ENCODE assay signal across 15 cellular contexts in genomic region chr1:27473755-27474154, GRCh38. TPM values are rescaled to one million over a fixed set of nuclear protein-coding genes. Genes with fewer than 3 reads are reported as not detected.
A peak's percentile ranks its signal among the peaks of the same experiment; 100 is the strongest.
DNase-seq lines count a peak whose midpoint lies in the region; ATAC-seq and TF ChIP-seq lines count a peak whose summit lies in the region.
"Had no signal": no experiment of that assay in that cellular context is flagged by ENCODE, and none has a peak within 500 bp of the region (broad histone marks: within the 10 kb centered on the region; RNA-seq: fewer than 3 reads in every experiment).

No MANE protein-coding gene starts in this region.

- peaks cover 0 to 6% (median 0%) of the 10 kb centered on the region in 3 experiments for H3K36me3 ChIP-seq in naive thymus-derived CD4-positive, alpha-beta T cell (ENCODE audit: control insufficient read depth in 2 of 3, insufficient read depth in 3 of 3, low read length in 3 of 3)
- H3K36me3 ChIP-seq: Peyer's patch had no signal

- H3K27ac Mint-ChIP-seq in stimulated activated naive CD8-positive, alpha-beta T cell treated with anti-CD3 and anti-CD28 coated beads, Interleukin-15, Interleukin-2, amounts not matched to agents 100 ng/mL and 50 ng/mL, for 24 hours: peak overlapping the region; percentile 76
- H3K27ac Mint-ChIP-seq in activated CD8-positive, alpha-beta T cell treated with anti-CD3 and anti-CD28 coated beads for 36 hours: peak overlapping the region; percentile 63
- peak overlapping the region; percentile 10 to 82 (median 66) for H3K27ac Mint-ChIP-seq in naive thymus-derived CD4-positive, alpha-beta T cell

- CTCF ChIA-PET in activated CD8-positive, alpha-beta T cell treated with anti-CD3 and anti-CD28 coated beads for 36 hours (lab: Charles Lee): no interaction called here
- CTCF ChIA-PET in naive thymus-derived CD4-positive, alpha-beta T cell (lab: Charles Lee): no interaction called here

- H3K9me3 ChIP-seq in naive thymus-derived CD4-positive, alpha-beta T cell (ENCODE audit: control insufficient read depth in 2 of 3, low read length in 3 of 3): no peaks in the 10 kb centered on the region
- H3K9me3 ChIP-seq: Caco-2, mucosa of descending colon, Peyer's patch had no signal

- TF ChIP-seq CTCF in activated CD8-positive, alpha-beta T cell treated with anti-CD3 and anti-CD28 coated beads for 36 hours (IDR thresholded peaks at IDR 0.05): no peak

- H3K9me3 Mint-ChIP-seq in stimulated activated naive CD8-positive, alpha-beta T cell treated with anti-CD3 and anti-CD28 coated beads, Interleukin-15, Interleukin-2, amounts not matched to agents 100 ng/mL and 50 ng/mL, for 24 hours: no peaks in the 10 kb centered on the region
- no peaks in the 10 kb centered on the region for H3K9me3 Mint-ChIP-seq in activated CD8-positive, alpha-beta T cell treated with anti-CD3 and anti-CD28 coated beads for 36 hours
- H3K9me3 Mint-ChIP-seq in naive thymus-derived CD4-positive, alpha-beta T cell: peaks cover 0 to 1% (median 0%) of the 10 kb centered on the region in 11 donors

- peaks cover 35% of the 10 kb centered on the region for H3K36me3 Mint-ChIP-seq in stimulated activated naive CD8-positive, alpha-beta T cell treated with anti-CD3 and anti-CD28 coated beads, Interleukin-15, Interleukin-2, amounts not matched to agents 100 ng/mL and 50 ng/mL, for 24 hours (ENCODE audit: low read depth)
- H3K36me3 Mint-ChIP-seq in activated CD8-positive, alpha-beta T cell treated with anti-CD3 and anti-CD28 coated beads for 36 hours (ENCODE audit: low read depth): peaks cover 31% of the 10 kb centered on the region
- peaks cover 0 to 50% (median 20%) of the 10 kb centered on the region in 5 donors for H3K36me3 Mint-ChIP-seq in naive thymus-derived CD4-positive, alpha-beta T cell

- POLR2A ChIA-PET in activated CD8-positive, alpha-beta T cell treated with anti-CD3 and anti-CD28 coated beads for 36 hours (lab: Charles Lee): interaction anchor here (1.5 kb wide), 1 partner anchor 28 kb away, joined by 3 read pairs; no protein-coding TSS in a partner anchor
- POLR2A ChIA-PET in naive thymus-derived CD4-positive, alpha-beta T cell (lab: Charles Lee): interaction anchor here (0.6 kb wide), 1 partner anchor 27 kb away, joined by 3 read pairs; no protein-coding TSS in a partner anchor

- H3K4me3 Mint-ChIP-seq in stimulated activated naive CD8-positive, alpha-beta T cell treated with anti-CD3 and anti-CD28 coated beads, Interleukin-15, Interleukin-2, amounts not matched to agents 100 ng/mL and 50 ng/mL, for 24 hours: no peak overlapping the region
- H3K4me3 Mint-ChIP-seq in activated CD8-positive, alpha-beta T cell treated with anti-CD3 and anti-CD28 coated beads for 36 hours: peak overlapping the region; percentile 16
- H3K4me3 Mint-ChIP-seq in naive thymus-derived CD4-positive, alpha-beta T cell: peak overlapping the region; percentile 5 to 77 (median 58)

- H3K27ac ChIP-seq in naive thymus-derived CD4-positive, alpha-beta T cell (ENCODE audit: low read depth, low read length): no peak overlapping the region
- H3K27ac ChIP-seq: Peyer's patch had no signal

- H3K4me3 ChIP-seq in naive thymus-derived CD4-positive, alpha-beta T cell (ENCODE audit: low read length): no peak overlapping the region
- H3K4me3 ChIP-seq: mucosa of descending colon, Peyer's patch had no signal

- intact Hi-C loops in activated CD8-positive, alpha-beta T cell treated with anti-CD3 and anti-CD28 coated beads for 36 hours (cut with micrococcal nuclease): no loop called here
- intact Hi-C loops in naive thymus-derived CD4-positive, alpha-beta T cell (cut with micrococcal nuclease): loop anchor here in 1 of 2 donors (2.0 kb wide), 1 partner anchor 15 kb away; no protein-coding TSS in a partner anchor

- no peaks in the 10 kb centered on the region for H3K27me3 ChIP-seq in naive thymus-derived CD4-positive, alpha-beta T cell (ENCODE audit: control insufficient read depth in 2 of 2, insufficient read depth in 2 of 2, low read length in 2 of 2)
- H3K27me3 ChIP-seq: Peyer's patch had no signal

- peaks cover 85% of the 10 kb centered on the region for H3K4me1 Mint-ChIP-seq in stimulated activated naive CD8-positive, alpha-beta T cell treated with anti-CD3 and anti-CD28 coated beads, Interleukin-15, Interleukin-2, amounts not matched to agents 100 ng/mL and 50 ng/mL, for 24 hours (ENCODE audit: low read depth)
- peaks cover 71% of the 10 kb centered on the region for H3K4me1 Mint-ChIP-seq in activated CD8-positive, alpha-beta T cell treated with anti-CD3 and anti-CD28 coated beads for 36 hours (ENCODE audit: low read depth)
- H3K4me1 Mint-ChIP-seq in naive thymus-derived CD4-positive, alpha-beta T cell: peaks cover 64 to 93% (median 83%) of the 10 kb centered on the region in 7 donors

- peaks cover 17 to 45% of the 10 kb centered on the region in 2 donors for H3K4me1 ChIP-seq in naive thymus-derived CD4-positive, alpha-beta T cell (ENCODE audit: control insufficient read depth in 2 of 2, insufficient read depth in 2 of 2, low read length in 2 of 2)
- H3K4me1 ChIP-seq: Caco-2 had no signal

- H3K27me3 Mint-ChIP-seq in stimulated activated naive CD8-positive, alpha-beta T cell treated with anti-CD3 and anti-CD28 coated beads, Interleukin-15, Interleukin-2, amounts not matched to agents 100 ng/mL and 50 ng/mL, for 24 hours: no peaks in the 10 kb centered on the region
- no peaks in the 10 kb centered on the region for H3K27me3 Mint-ChIP-seq in activated CD8-positive, alpha-beta T cell treated with anti-CD3 and anti-CD28 coated beads for 36 hours
- H3K27me3 Mint-ChIP-seq in naive thymus-derived CD4-positive, alpha-beta T cell: no peaks in the 10 kb centered on the region

- no peak for ATAC-seq in stimulated activated naive CD8-positive, alpha-beta T cell treated with anti-CD3 and anti-CD28 coated beads, Interleukin-15, Interleukin-2, amounts not matched to agents 100 U/mL and 50 U/mL, for 24 hours
- ATAC-seq in activated CD8-positive, alpha-beta T cell treated with anti-CD3 and anti-CD28 coated beads for 36 hours: peak; percentile 35
- peak; percentile 40 for ATAC-seq in naive thymus-derived CD4-positive, alpha-beta T cell
- ATAC-seq in GM19395 (IDR thresholded peaks at IDR 0.05; ENCODE audit: unreplicated experiment) (no peak), HG03571 (IDR thresholded peaks at IDR 0.05; ENCODE audit: unreplicated experiment) (no peak), GM21447 (IDR thresholded peaks at IDR 0.05; ENCODE audit: unreplicated experiment) (no peak)
- ATAC-seq: mucosa of descending colon had no signal

- DNase-seq in stimulated activated naive CD8-positive, alpha-beta T cell treated with anti-CD3 and anti-CD28 coated beads, Interleukin-15, Interleukin-2, amounts not matched to agents 100 U/mL and 50 U/mL, for 24 hours: no peak
- no peak for DNase-seq in activated CD8-positive, alpha-beta T cell treated with anti-CD3 and anti-CD28 coated beads for 36 hours
- DNase-seq in naive thymus-derived CD4-positive, alpha-beta T cell: peak in 4 of 9 donors; percentile 16 to 31 (median 24)
- DNase-seq in T-helper 1 cell: no peak
- DNase-seq: Caco-2; mucosa of descending colon; NCI-H1048; NCI-H446; stimulated activated CD4-positive, alpha-beta T cell treated with anti-CD3 and anti-CD28 coated beads, Interleukin-4, amount 100 ng/mL, for 4 hours; T-helper 9 cell had no signal

RNA-seq across cellular contexts. Expression of gene WASF2, which starts 16.2 kb away (rescaled TPM):
- total RNA-seq in activated CD8-positive, alpha-beta T cell treated with anti-CD3 and anti-CD28 coated beads for 36 hours: 100 to 1,000 TPM; 108 to 111 TPM
- total RNA-seq in naive thymus-derived CD4-positive, alpha-beta T cell: 100 to 1,000 TPM; 136 to 177 (median 145) TPM
- 10 to 100 TPM; 78.4 to 85.0 TPM for polyA plus RNA-seq in naive thymus-derived CD4-positive, alpha-beta T cell

Comparison
In these comparisons a context has a peak if more than half of its experiments do, and no peak if none do; other contexts are left out.
1. ATAC-seq: peak in activated CD8-positive, alpha-beta T cell treated with anti-CD3 and anti-CD28 coated beads for 36 hours (single experiment) and naive thymus-derived CD4-positive, alpha-beta T cell (single experiment); none in stimulated activated naive CD8-positive, alpha-beta T cell treated with anti-CD3 and anti-CD28 coated beads, Interleukin-15, Interleukin-2, amounts not matched to agents 100 U/mL and 50 U/mL, for 24 hours (single experiment), GM19395 (single experiment), HG03571 (single experiment) and GM21447 (single experiment).
2. Peak in every context shown above with its lines, with median percentiles within 50 percentile points of each other: H3K27ac Mint-ChIP-seq.